Comparison of ENCODE assay signal across 1 cellular context in genomic region chr3:105504440-105504951, GRCh38.
TF ChIP-seq lines count a peak whose summit lies in the region.

No MANE protein-coding gene starts in this region.

TF ChIP-seq in HepG2, 621 proteins besides CTCF, POLR2A, EP300 and RAD21 (continued from another document and continues in another):
- TF ChIP-seq ZNF75D (CRISPR knock-in tag; IDR thresholded peaks at IDR 0.05; ENCODE audit: borderline replicate concordance) (no peak), ZBTB8A (CRISPR knock-in tag; IDR thresholded peaks at IDR 0.05; ENCODE audit: borderline replicate concordance, low read depth) (no peak), MYC (CRISPR knock-in tag; IDR thresholded peaks at IDR 0.05; ENCODE audit: borderline replicate concordance) (no peak), ELF1 (CRISPR knock-in tag; IDR thresholded peaks at IDR 0.05) (no peak), NR2F2 (IDR thresholded peaks at IDR 0.05; ENCODE audit: borderline replicate concordance, low read depth) (no peak), PRDM4 (CRISPR knock-in tag; IDR thresholded peaks at IDR 0.05; ENCODE audit: borderline replicate concordance) (no peak), ZMYM4 (CRISPR knock-in tag; IDR thresholded peaks at IDR 0.05) (peak; percentile 69), ZNF274 (CRISPR knock-in tag; IDR thresholded peaks at IDR 0.05) (no peak), ZNF564 (CRISPR knock-in tag; IDR thresholded peaks at IDR 0.05) (no peak), AHDC1 (CRISPR knock-in tag; IDR thresholded peaks at IDR 0.05; ENCODE audit: borderline replicate concordance) (0 out of 2 replicates have a peak, but pooled peaks have one; percentile 33), RARG (CRISPR knock-in tag; IDR thresholded peaks at IDR 0.05; ENCODE audit: low read depth) (no peak), ZFP36L2 (CRISPR knock-in tag; IDR thresholded peaks at IDR 0.05) (no peak), HOXA5 (CRISPR knock-in tag; IDR thresholded peaks at IDR 0.05) (no peak), ZNF710 (CRISPR knock-in tag; IDR thresholded peaks at IDR 0.05; ENCODE audit: borderline replicate concordance) (no peak), SALL1 (CRISPR knock-in tag; IDR thresholded peaks at IDR 0.05) (peak; percentile 85), ATF6 (CRISPR knock-in tag; conservative IDR thresholded peaks at IDR 0.05) (no peak), DDIT3 (CRISPR knock-in tag; IDR thresholded peaks at IDR 0.05) (no peak), ZNF292 (CRISPR knock-in tag; IDR thresholded peaks at IDR 0.05; ENCODE audit: borderline replicate concordance, low read depth) (0 out of 2 replicates have a peak, but pooled peaks have one; percentile 64), KLF9 (CRISPR knock-in tag; IDR thresholded peaks at IDR 0.05; ENCODE audit: low read depth) (no peak), TCF7L2 (IDR thresholded peaks at IDR 0.05; ENCODE audit: low read depth, low read length) (no peak), HDAC1 (CRISPR knock-in tag; IDR thresholded peaks at IDR 0.05) (peak; percentile 66; the same call in 1 of the 2 replicates), HNF1B (CRISPR knock-in tag; IDR thresholded peaks at IDR 0.05) (no peak), GTF2F1 (IDR thresholded peaks at IDR 0.05; ENCODE audit: low read length) (no peak), IRF9 (CRISPR knock-in tag; IDR thresholded peaks at IDR 0.05; ENCODE audit: borderline replicate concordance) (0 out of 2 replicates have a peak, but pooled peaks have one; percentile 46), KMT2B (CRISPR knock-in tag; IDR thresholded peaks at IDR 0.05) (no peak), HMG20B (CRISPR knock-in tag; conservative IDR thresholded peaks at IDR 0.05) (no peak), SNAPC2 (CRISPR knock-in tag; IDR thresholded peaks at IDR 0.05) (no peak), ZNF569 (CRISPR knock-in tag; IDR thresholded peaks at IDR 0.05; ENCODE audit: borderline replicate concordance) (no peak), ZNF687 (CRISPR knock-in tag; IDR thresholded peaks at IDR 0.05) (peak; percentile 87), DNMT3B (CRISPR knock-in tag; conservative IDR thresholded peaks at IDR 0.05) (no peak), ZNF674 (CRISPR knock-in tag; IDR thresholded peaks at IDR 0.05; ENCODE audit: low read depth) (no peak), ETV6 (CRISPR knock-in tag; conservative IDR thresholded peaks at IDR 0.05) (no peak), ZNF414 (CRISPR knock-in tag; IDR thresholded peaks at IDR 0.05) (no peak), ZBTB37 (CRISPR knock-in tag; IDR thresholded peaks at IDR 0.05) (no peak), CENPBD1 (CRISPR knock-in tag; IDR thresholded peaks at IDR 0.05; ENCODE audit: borderline replicate concordance, low read depth) (no peak)
